Comparison of ENCODE assay signal across 18 cellular contexts in the genomic region with DNA sequence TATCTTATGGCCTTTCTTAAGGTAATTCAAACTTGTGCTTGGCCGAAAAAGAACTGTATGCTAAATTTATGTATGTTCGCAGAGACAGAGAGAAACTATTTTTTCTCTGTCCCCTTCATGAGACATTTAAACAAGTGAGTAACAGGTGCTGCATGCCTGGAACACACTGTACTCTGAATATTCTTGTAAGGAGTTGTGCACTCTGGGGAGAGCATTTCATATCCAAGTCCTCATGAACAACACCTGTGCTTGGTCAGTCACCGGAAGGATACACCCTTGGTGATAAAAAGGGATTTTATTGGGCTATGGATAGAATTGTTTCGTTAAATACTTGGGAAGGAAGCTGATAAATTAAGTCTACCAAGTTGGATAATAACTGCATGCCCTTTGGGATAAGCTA.
DNase-seq lines count a peak whose midpoint lies in the region; ATAC-seq, FAIRE-seq and TF ChIP-seq lines count a peak whose summit lies in the region.
"Had no signal": no experiment of that assay in that cellular context is flagged by ENCODE, and none has a peak within 500 bp of the region (broad histone marks: within the 10 kb centered on the region; RNA-seq: fewer than 3 reads in every experiment).

No MANE protein-coding gene starts in this region.

- TF ChIP-seq CTCF in psoas muscle (IDR thresholded peaks at IDR 0.05) (no peak), HepG2 (CRISPR knock-in tag; IDR thresholded peaks at IDR 0.05) (no peak)

- intact Hi-C loops in psoas muscle (cut with DNase I): loop anchor here in 1 of 2 donors (10.0 kb wide), 1 partner anchor 141 kb away; no protein-coding TSS in a partner anchor
- intact Hi-C loops in head of caudate nucleus (cut with DNase I): no loop called here
- intact Hi-C loops in HepG2 (cut with micrococcal nuclease; ENCODE audit: unreplicated experiment): no loop called here

- no peak for TF ChIP-seq POLR2A in HepG2 (IDR thresholded peaks at IDR 0.05; ENCODE audit: insufficient read depth in 1 of 2, low read depth in 2 of 2, low read length in 2 of 2)

- FAIRE-seq in HepG2 (lab: Jason Lieb, UNC): no peak
- FAIRE-seq: HTR-8/SVneo had no signal

- no peak for TF ChIP-seq RAD21 in HepG2 (CRISPR knock-in tag; IDR thresholded peaks at IDR 0.05)

- BruUV-seq in HepG2 (replicated peaks; lab: Mats Ljungman, UMichigan): no TSS peak

- CTCF ChIA-PET in HepG2 (lab: Yijun Ruan, JAX; ENCODE audit: low intra/inter-chr PET ratio, low total read pairs): no interaction called here

- H3K27me3 ChIP-seq in SJCRH30 (no peaks in the 10 kb centered on the region), psoas muscle (ENCODE audit: insufficient read depth in 3 of 3, low read length in 2 of 3) (no peaks in the 10 kb centered on the region), HepG2 (ENCODE audit: control insufficient read depth in 1 of 2, insufficient read depth in 2 of 2, low read length in 2 of 2) (no peaks in the 10 kb centered on the region)
- H3K27me3 ChIP-seq: BLaER1 had no signal

- H3K9ac ChIP-seq in HepG2 (ENCODE audit: insufficient read depth, low read depth, low read length): no peak overlapping the region
- H3K9ac ChIP-seq: BLaER1 had no signal

- H3K4me3 ChIP-seq in SJCRH30: no peak overlapping the region
- no peak overlapping the region for H3K4me3 ChIP-seq in psoas muscle
- no peak overlapping the region for H3K4me3 ChIP-seq in HepG2 (replicated peaks in 1 of 3; ENCODE audit: insufficient read depth in 1 of 3, low read depth in 2 of 3, low read length in 3 of 3)
- H3K4me3 ChIP-seq: BLaER1 had no signal

- in situ Hi-C loops in HepG2 (cut with HindIII; ENCODE audit: extremely low pct_ligation_motif_present, low pct_unique_long_range_greater_than_20kb): no loop called here

- peak; percentile 5 to 54 for DNase-seq in SJCRH30
- peak; percentile 59 for DNase-seq in myocyte (ENCODE audit: low read depth)
- no peak for DNase-seq in psoas muscle
- no peak for DNase-seq in head of caudate nucleus
- no peak for DNase-seq in central memory CD4-positive, alpha-beta T cell
- no peak for DNase-seq in HepG2 (ENCODE audit: low spot score)
- DNase-seq: 8988T; Calu3; CD4-positive, alpha-beta memory T cell; DMS79 treated with DMSO at 0.1 percent for 48 hours; GF-D8; GOT3; H7; HFFc6 had no signal

- ATAC-seq in psoas muscle (peak; percentile 84 to 91 (median 88)), HG02571 (IDR thresholded peaks at IDR 0.05; ENCODE audit: unreplicated experiment) (no peak), HepG2 (no peak)
- ATAC-seq: HCT116 had no signal

- H3K4me1 ChIP-seq in SJCRH30: peaks cover 7% of the 10 kb centered on the region
- H3K4me1 ChIP-seq in psoas muscle: peaks cover 17% of the 10 kb centered on the region
- H3K4me1 ChIP-seq in HepG2 (ENCODE audit: insufficient read depth, low read length): peaks cover 15% of the 10 kb centered on the region
- H3K4me1 ChIP-seq: BLaER1 had no signal

- no peaks in the 10 kb centered on the region for H3K79me2 ChIP-seq in HepG2 (ENCODE audit: insufficient read depth, low read length)

- 24 to 44% (median 32%) methylated on average over 4 of the region's 4 CpGs for WGBS in psoas muscle, 3 donors
- WGBS in HepG2 (ENCODE audit: low lambda C conversion rate): 44% methylated on average over 4 of the region's 4 CpGs

- peaks cover 9% of the 10 kb centered on the region; the same call in 1 of the 2 replicates for H3K9me3 ChIP-seq in SJCRH30 (replicated peaks)
- peaks cover 11% of the 10 kb centered on the region for H3K9me3 ChIP-seq in psoas muscle
- H3K9me3 ChIP-seq in HepG2 (ENCODE audit: low read length): peaks cover 15% of the 10 kb centered on the region

- H4K20me1 ChIP-seq in HepG2 (ENCODE audit: insufficient read depth, low read length): no peaks in the 10 kb centered on the region
- H4K20me1 ChIP-seq: BLaER1 had no signal

- no peaks in the 10 kb centered on the region for H3K36me3 ChIP-seq in SJCRH30
- H3K36me3 ChIP-seq in psoas muscle (ENCODE audit: insufficient read depth in 1 of 2, low read depth in 1 of 2): no peaks in the 10 kb centered on the region
- H3K36me3 ChIP-seq in HepG2 (replicated peaks in 1 of 2; ENCODE audit: control insufficient read depth in 1 of 2, insufficient read depth in 2 of 2, low read length in 2 of 2): no peaks in the 10 kb centered on the region
- H3K36me3 ChIP-seq: BLaER1 had no signal

- H3K27ac ChIP-seq in SJCRH30 (no peak overlapping the region), psoas muscle (peak overlapping the region; percentile 34), HepG2 (ENCODE audit: extremely low read length, insufficient read depth, low read length) (no peak overlapping the region)
- H3K27ac ChIP-seq: BLaER1 had no signal

- POLR2A ChIA-PET in HepG2 (lab: Yijun Ruan, JAX): no interaction called here

- TF ChIP-seq EP300 in HepG2 (IDR thresholded peaks at IDR 0.05; ENCODE audit: low read depth in 2 of 2, low read length in 2 of 2): no peak
- no peak for TF ChIP-seq EP300 in HepG2 (CRISPR knock-in tag; IDR thresholded peaks at IDR 0.05; ENCODE audit: borderline replicate concordance)

- no peak overlapping the region for H2AFZ ChIP-seq in HepG2 (ENCODE audit: low read length)

- no peak overlapping the region for H3K4me2 ChIP-seq in HepG2 (ENCODE audit: low read depth, low read length)
- H3K4me2 ChIP-seq: BLaER1 had no signal

TF ChIP-seq in HepG2, 621 proteins besides CTCF, POLR2A, EP300 and RAD21 (continues in another document):
- TF ChIP-seq, protein P1, sequence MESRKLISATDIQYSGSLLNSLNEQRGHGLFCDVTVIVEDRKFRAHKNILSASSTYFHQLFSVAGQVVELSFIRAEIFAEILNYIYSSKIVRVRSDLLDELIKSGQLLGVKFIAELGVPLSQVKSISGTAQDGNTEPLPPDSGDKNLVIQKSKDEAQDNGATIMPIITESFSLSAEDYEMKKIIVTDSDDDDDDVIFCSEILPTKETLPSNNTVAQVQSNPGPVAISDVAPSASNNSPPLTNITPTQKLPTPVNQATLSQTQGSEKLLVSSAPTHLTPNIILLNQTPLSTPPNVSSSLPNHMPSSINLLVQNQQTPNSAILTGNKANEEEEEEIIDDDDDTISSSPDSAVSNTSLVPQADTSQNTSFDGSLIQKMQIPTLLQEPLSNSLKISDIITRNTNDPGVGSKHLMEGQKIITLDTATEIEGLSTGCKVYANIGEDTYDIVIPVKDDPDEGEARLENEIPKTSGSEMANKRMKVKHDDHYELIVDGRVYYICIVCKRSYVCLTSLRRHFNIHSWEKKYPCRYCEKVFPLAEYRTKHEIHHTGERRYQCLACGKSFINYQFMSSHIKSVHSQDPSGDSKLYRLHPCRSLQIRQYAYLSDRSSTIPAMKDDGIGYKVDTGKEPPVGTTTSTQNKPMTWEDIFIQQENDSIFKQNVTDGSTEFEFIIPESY (CRISPR knock-in tag; IDR thresholded peaks at IDR 0.05): no peak
- TF ChIP-seq, protein P2, sequence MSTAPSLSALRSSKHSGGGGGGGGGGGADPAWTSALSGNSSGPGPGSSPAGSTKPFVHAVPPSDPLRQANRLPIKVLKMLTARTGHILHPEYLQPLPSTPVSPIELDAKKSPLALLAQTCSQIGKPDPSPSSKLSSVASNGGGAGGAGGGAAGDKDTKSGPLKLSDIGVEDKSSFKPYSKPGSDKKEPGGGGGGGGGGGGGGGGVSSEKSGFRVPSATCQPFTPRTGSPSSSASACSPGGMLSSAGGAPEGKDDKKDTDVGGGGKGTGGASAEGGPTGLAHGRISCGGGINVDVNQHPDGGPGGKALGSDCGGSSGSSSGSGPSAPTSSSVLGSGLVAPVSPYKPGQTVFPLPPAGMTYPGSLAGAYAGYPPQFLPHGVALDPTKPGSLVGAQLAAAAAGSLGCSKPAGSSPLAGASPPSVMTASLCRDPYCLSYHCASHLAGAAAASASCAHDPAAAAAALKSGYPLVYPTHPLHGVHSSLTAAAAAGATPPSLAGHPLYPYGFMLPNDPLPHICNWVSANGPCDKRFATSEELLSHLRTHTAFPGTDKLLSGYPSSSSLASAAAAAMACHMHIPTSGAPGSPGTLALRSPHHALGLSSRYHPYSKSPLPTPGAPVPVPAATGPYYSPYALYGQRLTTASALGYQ (CRISPR knock-in tag; IDR thresholded peaks at IDR 0.05): no peak
- TF ChIP-seq, protein P3, sequence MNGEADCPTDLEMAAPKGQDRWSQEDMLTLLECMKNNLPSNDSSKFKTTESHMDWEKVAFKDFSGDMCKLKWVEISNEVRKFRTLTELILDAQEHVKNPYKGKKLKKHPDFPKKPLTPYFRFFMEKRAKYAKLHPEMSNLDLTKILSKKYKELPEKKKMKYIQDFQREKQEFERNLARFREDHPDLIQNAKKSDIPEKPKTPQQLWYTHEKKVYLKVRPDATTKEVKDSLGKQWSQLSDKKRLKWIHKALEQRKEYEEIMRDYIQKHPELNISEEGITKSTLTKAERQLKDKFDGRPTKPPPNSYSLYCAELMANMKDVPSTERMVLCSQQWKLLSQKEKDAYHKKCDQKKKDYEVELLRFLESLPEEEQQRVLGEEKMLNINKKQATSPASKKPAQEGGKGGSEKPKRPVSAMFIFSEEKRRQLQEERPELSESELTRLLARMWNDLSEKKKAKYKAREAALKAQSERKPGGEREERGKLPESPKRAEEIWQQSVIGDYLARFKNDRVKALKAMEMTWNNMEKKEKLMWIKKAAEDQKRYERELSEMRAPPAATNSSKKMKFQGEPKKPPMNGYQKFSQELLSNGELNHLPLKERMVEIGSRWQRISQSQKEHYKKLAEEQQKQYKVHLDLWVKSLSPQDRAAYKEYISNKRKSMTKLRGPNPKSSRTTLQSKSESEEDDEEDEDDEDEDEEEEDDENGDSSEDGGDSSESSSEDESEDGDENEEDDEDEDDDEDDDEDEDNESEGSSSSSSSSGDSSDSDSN (CRISPR knock-in tag; IDR thresholded peaks at IDR 0.05): no peak
- no peak for TF ChIP-seq NKX3-1 (CRISPR knock-in tag; IDR thresholded peaks at IDR 0.05)
- no peak for TF ChIP-seq NCOA2 (CRISPR knock-in tag; IDR thresholded peaks at IDR 0.05)
- TF ChIP-seq YY1 (IDR thresholded peaks at IDR 0.05; ENCODE audit: insufficient read depth, insufficient replicate concordance, low read depth, low read length): no peak
- TF ChIP-seq SUZ12 (IDR thresholded peaks at IDR 0.05; ENCODE audit: low read depth, low read length): no peak
- no peak for TF ChIP-seq ZKSCAN8 (CRISPR knock-in tag; IDR thresholded peaks at IDR 0.05; ENCODE audit: borderline replicate concordance)
- TF ChIP-seq HOXA3 (CRISPR knock-in tag; IDR thresholded peaks at IDR 0.05): no peak
- no peak for TF ChIP-seq ZNF761 (CRISPR knock-in tag; conservative IDR thresholded peaks at IDR 0.05)
- TF ChIP-seq KLF11 (CRISPR knock-in tag; IDR thresholded peaks at IDR 0.05): no peak
- no peak for TF ChIP-seq ZNF788 (CRISPR knock-in tag; IDR thresholded peaks at IDR 0.05; ENCODE audit: borderline replicate concordance)
- TF ChIP-seq ZNF326 (CRISPR knock-in tag; IDR thresholded peaks at IDR 0.05; ENCODE audit: borderline replicate concordance): no peak

Comparison
In these comparisons a context has a peak if more than half of its experiments do, and no peak if none do; other contexts are left out.
1. DNase-seq: peak in SJCRH30 (2 of 2) and myocyte (single experiment); none in psoas muscle (0 of 2), head of caudate nucleus (0 of 42), central memory CD4-positive, alpha-beta T cell (single experiment) and HepG2 (single experiment).
2. ATAC-seq: peak in psoas muscle (4 of 4); none in HG02571 (single experiment) and HepG2 (single experiment).